Comparison of ENCODE assay signal across 8 cellular contexts in genomic region chr11:46936138-46937110, GRCh38. TPM values are rescaled to one million over a fixed set of nuclear protein-coding genes. Genes with fewer than 3 reads are reported as not detected.
A peak's percentile ranks its signal among the peaks of the same experiment; 100 is the strongest.
DNase-seq lines count a peak whose midpoint lies in the region; ATAC-seq and TF ChIP-seq lines count a peak whose summit lies in the region.

A gene with protein sequence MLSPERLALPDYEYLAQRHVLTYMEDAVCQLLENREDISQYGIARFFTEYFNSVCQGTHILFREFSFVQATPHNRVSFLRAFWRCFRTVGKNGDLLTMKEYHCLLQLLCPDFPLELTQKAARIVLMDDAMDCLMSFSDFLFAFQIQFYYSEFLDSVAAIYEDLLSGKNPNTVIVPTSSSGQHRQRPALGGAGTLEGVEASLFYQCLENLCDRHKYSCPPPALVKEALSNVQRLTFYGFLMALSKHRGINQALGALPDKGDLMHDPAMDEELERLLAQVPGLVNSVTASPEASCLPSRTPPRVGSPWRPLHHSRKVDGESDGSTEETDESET (plus strand): TSS chr11:46936761. CDS start chr11:46936806, 45 bp downstream.

- WGBS in upper lobe of left lung, 2 donors: 21 to 24% methylated on average over 40 to 41 of the region's 41 CpGs

- ATAC-seq in HG02852 (IDR thresholded peaks at IDR 0.05; ENCODE audit: unreplicated experiment): peak; percentile 96
- ATAC-seq in left cardiac atrium: peak; percentile 97 to 98
- peak; percentile 95 to 98 for ATAC-seq in upper lobe of left lung (ENCODE audit: low FRiP score in 2 of 2)

- no peaks in the 10 kb centered on the region for H3K27me3 ChIP-seq in upper lobe of left lung

- H3K36me3 Mint-ChIP-seq in T-helper 1 cell treated with Interleukin-12 subunit alpha and Interleukin-12 subunit beta and Interleukin-4 antibody, amounts not matched to agents 30 μg/mL and 1 μg/mL, for 36 hours (ENCODE audit: low read depth): peaks cover 2% of the 10 kb centered on the region

- H3K27ac Mint-ChIP-seq in T-helper 1 cell treated with Interleukin-12 subunit alpha and Interleukin-12 subunit beta and Interleukin-4 antibody, amounts not matched to agents 30 μg/mL and 1 μg/mL, for 36 hours: peak within 1 kb of the TSS; percentile 79

- H3K4me3 ChIP-seq in GM12875 (ENCODE audit: low read depth, low read length) (peak within 1 kb of the TSS; percentile 60), upper lobe of left lung (peak within 1 kb of the TSS; percentile 66 to 88 (median 74))

- peaks cover 12% of the 10 kb centered on the region for H3K27me3 Mint-ChIP-seq in T-helper 1 cell treated with Interleukin-12 subunit alpha and Interleukin-12 subunit beta and Interleukin-4 antibody, amounts not matched to agents 30 μg/mL and 1 μg/mL, for 36 hours (ENCODE audit: low read depth)

- peaks cover 3% of the 10 kb centered on the region for H3K9me3 Mint-ChIP-seq in T-helper 1 cell treated with Interleukin-12 subunit alpha and Interleukin-12 subunit beta and Interleukin-4 antibody, amounts not matched to agents 30 μg/mL and 1 μg/mL, for 36 hours

- TF ChIP-seq EP300 in upper lobe of left lung (IDR thresholded peaks at IDR 0.05): no peak

- H3K4me1 Mint-ChIP-seq in T-helper 1 cell treated with Interleukin-12 subunit alpha and Interleukin-12 subunit beta and Interleukin-4 antibody, amounts not matched to agents 30 μg/mL and 1 μg/mL, for 36 hours (ENCODE audit: low read depth): peaks cover 10% of the 10 kb centered on the region

- H3K4me1 ChIP-seq in upper lobe of left lung: peaks cover 6 to 17% (median 10%) of the 10 kb centered on the region in 4 donors

- intact Hi-C loops in left cardiac atrium (cut with DNase I) (no loop called here), posterior vena cava (cut with DNase I) (no loop called here)

- no peaks in the 10 kb centered on the region for H3K36me3 ChIP-seq in upper lobe of left lung

- no peak for TF ChIP-seq CTCF in GM12875 (IDR thresholded peaks at IDR 0.05; ENCODE audit: borderline replicate concordance, insufficient read depth, low read depth, low read length)
- TF ChIP-seq CTCF in upper lobe of left lung (IDR thresholded peaks at IDR 0.05): no peak

- peak within 1 kb of the TSS; percentile 91 for H3K4me3 Mint-ChIP-seq in T-helper 1 cell treated with Interleukin-12 subunit alpha and Interleukin-12 subunit beta and Interleukin-4 antibody, amounts not matched to agents 30 μg/mL and 1 μg/mL, for 36 hours

- H3K9me3 ChIP-seq in upper lobe of left lung: no peaks in the 10 kb centered on the region

- DNase-seq in NCI-H146 treated with DMSO at 0.1 percent for 48 hours (lab: John Stamatoyannopoulos, UW; ENCODE audit: unreplicated experiment) (peak; percentile 79), amniotic stem cell (lab: John Stamatoyannopoulos, UW) (peak; percentile 83), left cardiac atrium (peak; percentile 95), posterior vena cava (ENCODE audit: low spot score) (peak; percentile 98), upper lobe of left lung (peak; percentile 93 to 95)

- peak within 1 kb of the TSS; percentile 44 to 78 (median 62) for H3K27ac ChIP-seq in upper lobe of left lung

- no peak for TF ChIP-seq POLR2A in upper lobe of left lung (IDR thresholded peaks at IDR 0.05)

RNA-seq across cellular contexts. Expression of the gene that starts here (rescaled TPM):
- total RNA-seq in left cardiac atrium (10 to 100 TPM; 11.4 to 12.3 TPM), posterior vena cava (10 to 100 TPM; 17.8 to 19.8 TPM), upper lobe of left lung (10 to 100 TPM; 23.9 to 71.2 (median 47.2) TPM)

Comparison
In these comparisons a context has a peak if more than half of its experiments do, and no peak if none do; other contexts are left out.
1. Peak in every context shown above with its lines: DNase-seq, ATAC-seq, H3K4me3 ChIP-seq and H3K27ac ChIP-seq.